1 cellular context compared by ENCODE assay signal in the genomic region with DNA sequence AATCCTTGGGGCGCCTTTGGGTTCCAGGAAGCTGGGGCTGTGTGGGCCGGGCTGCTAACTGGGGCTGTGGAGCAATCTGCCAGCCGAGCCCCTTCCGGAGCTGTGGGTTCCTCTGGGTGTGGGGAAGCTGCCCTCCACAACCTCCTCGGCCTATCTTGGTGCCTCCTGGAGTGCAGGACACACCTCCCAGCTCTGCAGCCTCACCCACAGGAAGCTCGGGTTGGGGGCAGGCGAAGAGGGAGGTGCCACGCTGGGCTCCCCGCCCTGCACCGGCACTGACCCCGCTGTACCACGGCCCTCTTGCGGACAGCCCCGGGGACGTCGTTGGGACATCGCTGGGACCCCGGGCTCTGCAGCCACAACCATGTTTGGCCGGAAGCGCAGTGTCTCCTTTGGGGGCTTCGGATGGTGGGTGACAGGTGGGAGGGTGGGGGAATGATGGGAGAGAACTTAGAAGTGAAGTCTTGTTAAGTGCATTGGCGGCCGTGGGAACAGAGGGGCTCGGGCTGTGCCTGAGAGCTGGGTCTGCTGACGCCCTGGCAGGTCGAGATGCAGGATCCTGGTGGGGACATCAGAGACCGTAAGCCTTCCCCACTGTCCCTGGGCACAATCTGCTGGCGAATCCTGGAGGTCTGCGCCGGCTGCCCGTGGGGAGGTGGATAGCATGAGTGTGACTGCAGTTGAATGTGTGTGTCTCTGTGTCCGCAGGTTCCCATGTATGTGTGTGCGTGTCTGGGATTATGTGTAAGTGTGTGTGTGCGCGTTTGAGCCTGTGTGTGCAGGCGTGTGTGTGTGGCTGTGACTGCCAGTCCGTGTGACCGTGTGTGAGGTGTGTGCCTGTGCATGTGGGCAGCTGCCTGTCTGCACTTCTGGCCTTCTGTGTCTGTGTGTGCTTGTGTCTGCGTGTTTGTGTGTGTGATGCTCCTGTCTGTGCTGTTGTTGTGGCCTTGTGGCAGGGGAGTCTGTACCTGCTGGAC.
TF ChIP-seq lines count a peak whose summit lies in the region.

Gene RAP1GAP2, plus strand, starts transcription at position 275 of the 977 bp plus-strand sequence. Its CDS starts 90 bp downstream, at position 365.

TF ChIP-seq in GM23338, 12 proteins besides CTCF, POLR2A, EP300 and RAD21 (continued from another document):
- TF ChIP-seq ZNF462 (CRISPR knock-in tag; IDR thresholded peaks at IDR 0.05) = no peak
- no peak for TF ChIP-seq POLR2AphosphoS5 (IDR thresholded peaks at IDR 0.05; ENCODE audit: low read depth)
- no peak for TF ChIP-seq EZH2phosphoT487 (IDR thresholded peaks at IDR 0.05; ENCODE audit: unreplicated experiment)
- no peak for TF ChIP-seq NANOG (IDR thresholded peaks at IDR 0.05; ENCODE audit: borderline replicate concordance)
- no peak for TF ChIP-seq ZNF331 (CRISPR knock-in tag; IDR thresholded peaks at IDR 0.05; ENCODE audit: low read depth)
- TF ChIP-seq REST (IDR thresholded peaks at IDR 0.05; ENCODE audit: unreplicated experiment) = no peak
- TF ChIP-seq EZH2 (IDR thresholded peaks at IDR 0.05; ENCODE audit: low read depth, unreplicated experiment) = no peak
- TF ChIP-seq, protein P1, sequence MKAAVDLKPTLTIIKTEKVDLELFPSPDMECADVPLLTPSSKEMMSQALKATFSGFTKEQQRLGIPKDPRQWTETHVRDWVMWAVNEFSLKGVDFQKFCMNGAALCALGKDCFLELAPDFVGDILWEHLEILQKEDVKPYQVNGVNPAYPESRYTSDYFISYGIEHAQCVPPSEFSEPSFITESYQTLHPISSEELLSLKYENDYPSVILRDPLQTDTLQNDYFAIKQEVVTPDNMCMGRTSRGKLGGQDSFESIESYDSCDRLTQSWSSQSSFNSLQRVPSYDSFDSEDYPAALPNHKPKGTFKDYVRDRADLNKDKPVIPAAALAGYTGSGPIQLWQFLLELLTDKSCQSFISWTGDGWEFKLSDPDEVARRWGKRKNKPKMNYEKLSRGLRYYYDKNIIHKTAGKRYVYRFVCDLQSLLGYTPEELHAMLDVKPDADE (IDR thresholded peaks at IDR 0.05) = no peak
- no peak for TF ChIP-seq CREB1 (CRISPR knock-in tag; IDR thresholded peaks at IDR 0.05; ENCODE audit: low read depth)
